ENCODE assay signal across 2 cellular contexts in the genomic region with DNA sequence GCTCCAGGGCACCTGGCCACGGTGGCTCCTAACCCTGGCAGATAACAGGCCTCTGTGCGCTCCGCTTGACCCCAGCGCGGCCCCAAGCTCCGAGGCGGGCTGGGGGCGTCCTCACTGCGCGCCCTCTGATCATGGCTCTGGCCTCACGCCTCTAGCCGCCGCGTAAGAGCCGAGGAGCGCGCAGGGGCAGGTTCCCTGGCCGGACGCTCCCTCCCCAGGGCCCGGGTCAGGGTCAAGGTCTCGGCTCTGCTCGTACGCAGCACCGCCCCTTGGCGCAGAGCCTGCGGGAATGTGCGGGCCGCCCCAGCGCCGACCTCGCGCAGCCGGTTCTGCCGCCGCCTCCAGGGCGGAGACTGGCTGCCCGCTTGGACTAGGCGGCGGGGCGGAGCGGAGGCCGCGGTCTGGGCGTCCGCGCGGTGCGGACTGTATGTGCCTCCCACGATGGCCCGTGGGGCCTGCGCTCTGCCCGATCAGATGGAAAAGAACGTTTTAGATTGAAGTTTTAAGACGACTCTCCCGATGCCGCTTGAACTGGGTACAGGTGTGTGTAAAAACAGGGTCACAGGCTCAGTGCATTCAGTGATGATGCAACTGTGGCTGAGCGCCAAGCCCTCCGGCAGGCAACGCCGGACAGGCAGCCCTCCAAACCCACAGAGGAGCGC.
TF ChIP-seq lines count a peak whose summit lies in the region.

No MANE protein-coding gene starts in this region.

TF ChIP-seq in SK-N-SH, 30 proteins besides CTCF, POLR2A, EP300 and RAD21 (continued from another document):
- TF ChIP-seq ZBTB33 (IDR thresholded peaks at IDR 0.05; ENCODE audit: borderline replicate concordance, low read depth) (no peak), TAF1 (IDR thresholded peaks at IDR 0.05; ENCODE audit: borderline replicate concordance, low read depth, low read length) (no peak), MAX (IDR thresholded peaks at IDR 0.05; ENCODE audit: low read depth) (no peak), USF2 (IDR thresholded peaks at IDR 0.05; ENCODE audit: borderline replicate concordance, low read depth, low read length) (no peak), USF1 (IDR thresholded peaks at IDR 0.05; ENCODE audit: borderline replicate concordance, low read depth) (no peak), NRF1 (IDR thresholded peaks at IDR 0.05; ENCODE audit: low read depth, low read length) (no peak), REST (IDR thresholded peaks at IDR 0.05; ENCODE audit: low read depth, low read length) (no peak), GABPA (IDR thresholded peaks at IDR 0.05; ENCODE audit: low read depth) (no peak), FOSL2 (IDR thresholded peaks at IDR 0.05; ENCODE audit: borderline replicate concordance, low read depth) (no peak), POLR2AphosphoS5 (IDR thresholded peaks at IDR 0.05; ENCODE audit: low read depth, low read length) (no peak), TCF12 (IDR thresholded peaks at IDR 0.05) (no peak)
TF ChIP-seq in SK-N-SH: peak in this region for 0.

TF ChIP-seq in liver, 16 proteins besides CTCF, POLR2A, EP300 and RAD21 (continued from another document):
- TF ChIP-seq REST (IDR thresholded peaks at IDR 0.05) (peak; percentile 9), MAX (IDR thresholded peaks at IDR 0.05) (no peak), ZBTB33 (IDR thresholded peaks at IDR 0.05) (no peak), GABPA (IDR thresholded peaks at IDR 0.05 in 1 of 2, conservative IDR thresholded peaks at IDR 0.05 in 1 of 2) (no peak), FOXA1 (IDR thresholded peaks at IDR 0.05) (no peak)
